14 cellular contexts compared by ENCODE assay signal in genomic region chr5:148653271-148653839, GRCh38. TPM values are rescaled to one million over a fixed set of nuclear protein-coding genes. Genes with fewer than 3 reads are reported as not detected.
DNase-seq lines count a peak whose midpoint lies in the region; ATAC-seq and TF ChIP-seq lines count a peak whose summit lies in the region.
"Had no signal": no experiment of that assay in that cellular context is flagged by ENCODE, and none has a peak within 500 bp of the region (broad histone marks: within the 10 kb centered on the region; RNA-seq: fewer than 3 reads in every experiment).

No MANE protein-coding gene starts in this region.

- peaks cover 57% of the 10 kb centered on the region for H3K27me3 Mint-ChIP-seq in brain
- H3K27me3 Mint-ChIP-seq in progenitor cell of endocrine pancreas, result peaks cover 63% of the 10 kb centered on the region
- peaks cover 51% of the 10 kb centered on the region for H3K27me3 Mint-ChIP-seq in activated naive CD8-positive, alpha-beta T cell treated with anti-CD3 and anti-CD28 coated beads, Interleukin-2, amount 50 U/mL, for 24 hours
- peaks cover 48% of the 10 kb centered on the region for H3K27me3 Mint-ChIP-seq in activated CD4-positive, alpha-beta T cell treated with anti-CD3 and anti-CD28 coated beads, Interleukin-2, amount 10 ng/mL, durations not matched to agents 24 days and 14 days

- no peak overlapping the region for H3K9ac ChIP-seq in iPS-15b (ENCODE audit: low read depth, low read length)

- H3K36me3 Mint-ChIP-seq in brain (no peaks in the 10 kb centered on the region), progenitor cell of endocrine pancreas (ENCODE audit: insufficient read depth) (no peaks in the 10 kb centered on the region)
- H3K36me3 Mint-ChIP-seq in activated naive CD8-positive, alpha-beta T cell treated with anti-CD3 and anti-CD28 coated beads, Interleukin-2, amount 50 U/mL, for 24 hours (ENCODE audit: low read depth), result no peaks in the 10 kb centered on the region
- no peaks in the 10 kb centered on the region for H3K36me3 Mint-ChIP-seq in activated CD4-positive, alpha-beta T cell treated with anti-CD3 and anti-CD28 coated beads, Interleukin-2, amount 10 ng/mL, durations not matched to agents 24 days and 14 days (ENCODE audit: low read depth)

- H3K27ac Mint-ChIP-seq in brain (peak overlapping the region in 1 of 5 experiments; percentile 9), progenitor cell of endocrine pancreas (no peak overlapping the region)
- H3K27ac Mint-ChIP-seq in activated naive CD8-positive, alpha-beta T cell treated with anti-CD3 and anti-CD28 coated beads, Interleukin-2, amount 50 U/mL, for 24 hours, result no peak overlapping the region
- H3K27ac Mint-ChIP-seq in activated CD4-positive, alpha-beta T cell treated with anti-CD3 and anti-CD28 coated beads, Interleukin-2, amount 10 ng/mL, durations not matched to agents 24 days and 14 days, result no peak overlapping the region

- TF ChIP-seq CTCF in brain (conservative IDR thresholded peaks at IDR 0.05) (no peak), progenitor cell of endocrine pancreas (IDR thresholded peaks at IDR 0.05; ENCODE audit: unreplicated experiment) (no peak)

- H3K4me3 ChIP-seq in H7 (ENCODE audit: insufficient read depth, low read depth, low read length), result peak overlapping the region; percentile 42; the same call in 1 of the 2 replicates
- H3K4me3 ChIP-seq in iPS-15b (ENCODE audit: low read depth, low read length), result peak overlapping the region; percentile 46
- H3K4me3 ChIP-seq: K562 had no signal

- intact Hi-C loops in activated CD4-positive, alpha-beta T cell treated with anti-CD3 and anti-CD28 coated beads, Interleukin-2, amount 10 ng/mL, durations not matched to agents 24 days and 14 days (cut with micrococcal nuclease), result no loop called here

- H3K27me3 ChIP-seq in H7 (ENCODE audit: control insufficient read depth, insufficient read depth, low read length) (peaks cover 37% of the 10 kb centered on the region), iPS-15b (ENCODE audit: control insufficient read depth, insufficient read depth, low read length) (peaks cover 46% of the 10 kb centered on the region)

- H3K9me3 ChIP-seq in iPS-15b (ENCODE audit: control insufficient read depth, insufficient read depth, low read length), result no peaks in the 10 kb centered on the region
- H3K9me3 ChIP-seq: adrenal gland, gastrocnemius medialis, stomach had no signal

- no peaks in the 10 kb centered on the region for H3K4me1 ChIP-seq in iPS-15b (ENCODE audit: control insufficient read depth, insufficient read depth, low read length)
- H3K4me1 ChIP-seq: gastrocnemius medialis had no signal

- DNase-seq in H7, result no peak
- no peak for DNase-seq in progenitor cell of endocrine pancreas (ENCODE audit: low spot score, unreplicated experiment)
- no peak for DNase-seq in SIG-M5 treated with dmso at 0.1 percent for 504 hours (lab: John Stamatoyannopoulos, UW; ENCODE audit: unreplicated experiment)
- no peak for DNase-seq in activated naive CD8-positive, alpha-beta T cell treated with anti-CD3 and anti-CD28 coated beads, Interleukin-2, amount 50 U/mL, for 24 hours
- DNase-seq in NCI-H1694 (lab: John Stamatoyannopoulos, UW), result no peak
- no peak for DNase-seq in activated CD4-positive, alpha-beta T cell treated with anti-CD3 and anti-CD28 coated beads, Interleukin-2, amount 10 ng/mL, durations not matched to agents 24 days and 14 days
- DNase-seq: adrenal gland, gastrocnemius medialis, NCI-H1417 treated with DMSO at 0.1 percent for 48 hours, stomach, T-helper 1 cell had no signal

- H3K9me3 Mint-ChIP-seq in brain (peaks cover 0 to 4% (median 0%) of the 10 kb centered on the region in 5 experiments), progenitor cell of endocrine pancreas (ENCODE audit: low read depth) (no peaks in the 10 kb centered on the region)
- H3K9me3 Mint-ChIP-seq in activated naive CD8-positive, alpha-beta T cell treated with anti-CD3 and anti-CD28 coated beads, Interleukin-2, amount 50 U/mL, for 24 hours, result no peaks in the 10 kb centered on the region
- H3K9me3 Mint-ChIP-seq in activated CD4-positive, alpha-beta T cell treated with anti-CD3 and anti-CD28 coated beads, Interleukin-2, amount 10 ng/mL, durations not matched to agents 24 days and 14 days, result no peaks in the 10 kb centered on the region

- no peak for ATAC-seq in activated naive CD8-positive, alpha-beta T cell treated with anti-CD3 and anti-CD28 coated beads, Interleukin-2, amount 50 U/mL, for 24 hours
- ATAC-seq: gastrocnemius medialis, K562 had no signal

- H3K4me3 Mint-ChIP-seq in brain (peak overlapping the region in 4 of 5 experiments; percentile 26 to 72 (median 64)), progenitor cell of endocrine pancreas (ENCODE audit: low read depth) (peak overlapping the region; percentile 58)
- no peak overlapping the region for H3K4me3 Mint-ChIP-seq in activated naive CD8-positive, alpha-beta T cell treated with anti-CD3 and anti-CD28 coated beads, Interleukin-2, amount 50 U/mL, for 24 hours
- no peak overlapping the region for H3K4me3 Mint-ChIP-seq in activated CD4-positive, alpha-beta T cell treated with anti-CD3 and anti-CD28 coated beads, Interleukin-2, amount 10 ng/mL, durations not matched to agents 24 days and 14 days

- no peaks in the 10 kb centered on the region for H3K36me3 ChIP-seq in H7 (replicated peaks; ENCODE audit: control insufficient read depth, insufficient read depth, low read length)
- H3K36me3 ChIP-seq in iPS-15b (ENCODE audit: control insufficient read depth, insufficient read depth, low read length), result no peaks in the 10 kb centered on the region
- H3K36me3 ChIP-seq: adrenal gland, gastrocnemius medialis, stomach had no signal

- peaks cover 4% of the 10 kb centered on the region for H3K4me1 Mint-ChIP-seq in brain
- H3K4me1 Mint-ChIP-seq in progenitor cell of endocrine pancreas (ENCODE audit: low read depth), result peaks cover 5% of the 10 kb centered on the region
- H3K4me1 Mint-ChIP-seq in activated naive CD8-positive, alpha-beta T cell treated with anti-CD3 and anti-CD28 coated beads, Interleukin-2, amount 50 U/mL, for 24 hours, result no peaks in the 10 kb centered on the region
- no peaks in the 10 kb centered on the region for H3K4me1 Mint-ChIP-seq in activated CD4-positive, alpha-beta T cell treated with anti-CD3 and anti-CD28 coated beads, Interleukin-2, amount 10 ng/mL, durations not matched to agents 24 days and 14 days

RNA-seq across cellular contexts. Expression of gene HTR4, which starts 1.0 kb away (rescaled TPM):
- not detected in 2 replicates for total RNA-seq in H7 (2014; rRNA removed; shearing (Covaris generic))
- polyA plus RNA-seq in brain (ENCODE audit: insufficient read depth, low read depth, low replicate concordance), result not detected
- total RNA-seq in progenitor cell of endocrine pancreas, result not detected in 2 replicates
- total RNA-seq in activated CD4-positive, alpha-beta T cell treated with anti-CD3 and anti-CD28 coated beads, Interleukin-2, amount 10 ng/mL, durations not matched to agents 24 days and 14 days, result not detected in 2 replicates
- total RNA-seq: K562 had no signal
- polyA plus RNA-seq: stomach had no signal

Comparison
In these comparisons a context has a peak if more than half of its experiments do, and no peak if none do; other contexts are left out.
1. H3K4me3 Mint-ChIP-seq: peak in brain (4 of 5) and progenitor cell of endocrine pancreas (single experiment); none in activated naive CD8-positive, alpha-beta T cell treated with anti-CD3 and anti-CD28 coated beads, Interleukin-2, amount 50 U/mL, for 24 hours (single experiment) and activated CD4-positive, alpha-beta T cell treated with anti-CD3 and anti-CD28 coated beads, Interleukin-2, amount 10 ng/mL, durations not matched to agents 24 days and 14 days (single experiment).